In genomic region chr15:89002281-89002761, GRCh38 we compare ENCODE assay signal across 9 cellular contexts.
DNase-seq lines count a peak whose midpoint lies in the region; ATAC-seq, FAIRE-seq and TF ChIP-seq lines count a peak whose summit lies in the region.
"Had no signal": no experiment of that assay in that cellular context is flagged by ENCODE, and none has a peak within 500 bp of the region (broad histone marks: within the 10 kb centered on the region; RNA-seq: fewer than 3 reads in every experiment).

No MANE protein-coding gene starts in this region.

- H3K4me1 Mint-ChIP-seq in mesothelial cell of epicardium = peaks cover 4% of the 10 kb centered on the region

- no peaks in the 10 kb centered on the region for H3K9me3 ChIP-seq in mesodermal cell (ENCODE audit: control insufficient read depth, low read length)

- WGBS in mesodermal cell (ENCODE audit: insufficient coverage in 2 of 2), 2 experiments = 84 to 87% methylated on average over 3 to 4 of the region's 5 CpGs

- DNase-seq in T1000 (lab: John Stamatoyannopoulos, UW) (peak; percentile 46), D721Med (ENCODE audit: insufficient read length, low spot score) (no peak), mesothelial cell of epicardium (ENCODE audit: low spot score in 2 of 2, unreplicated experiment in 2 of 2) (no peak), NCI-H2171 treated with DMSO at 0.1 percent for 48 hours (lab: John Stamatoyannopoulos, UW) (no peak), midbrain (lab: John Stamatoyannopoulos, UW) (no peak)

- H3K27ac ChIP-seq in mesodermal cell (ENCODE audit: low read depth, low read length, severe bottlenecking) = peak overlapping the region; percentile 53

- no peak overlapping the region for H3K4me3 ChIP-seq in mesodermal cell (ENCODE audit: extremely low read depth, insufficient read depth, low read length, poor library complexity, severe bottlenecking)

- H3K36me3 Mint-ChIP-seq in mesothelial cell of epicardium = no peaks in the 10 kb centered on the region
- H3K36me3 Mint-ChIP-seq: IgD-negative memory B cell had no signal

- peaks cover 13% of the 10 kb centered on the region for H3K4me1 ChIP-seq in mesodermal cell (ENCODE audit: control insufficient read depth, insufficient read depth, low read length, poor library complexity, severe bottlenecking)

- H3K27ac Mint-ChIP-seq in mesothelial cell of epicardium = no peak overlapping the region
- H3K27ac Mint-ChIP-seq: IgD-negative memory B cell had no signal

- no peaks in the 10 kb centered on the region for H3K27me3 Mint-ChIP-seq in mesothelial cell of epicardium (ENCODE audit: low read depth)

- TF ChIP-seq CTCF in D721Med (IDR thresholded peaks at IDR 0.05; ENCODE audit: insufficient read depth, missing control alignments) = no peak
- TF ChIP-seq CTCF in mesothelial cell of epicardium (IDR thresholded peaks at IDR 0.05; ENCODE audit: unreplicated experiment) = no peak

- no peaks in the 10 kb centered on the region for H3K9me3 Mint-ChIP-seq in mesothelial cell of epicardium

- FAIRE-seq in D721Med (lab: Jason Lieb, UNC) = no peak

- H3K36me3 ChIP-seq in mesodermal cell (ENCODE audit: control insufficient read depth, insufficient read depth, low read length) = no peaks in the 10 kb centered on the region

- ATAC-seq in GM18517 (IDR thresholded peaks at IDR 0.05; ENCODE audit: unreplicated experiment) = peak; percentile 84
- peak; percentile 76 for ATAC-seq in HG02840 (IDR thresholded peaks at IDR 0.05; ENCODE audit: low FRiP score, unreplicated experiment)

- no peak overlapping the region for H3K4me3 Mint-ChIP-seq in mesothelial cell of epicardium
